In the genomic region with DNA sequence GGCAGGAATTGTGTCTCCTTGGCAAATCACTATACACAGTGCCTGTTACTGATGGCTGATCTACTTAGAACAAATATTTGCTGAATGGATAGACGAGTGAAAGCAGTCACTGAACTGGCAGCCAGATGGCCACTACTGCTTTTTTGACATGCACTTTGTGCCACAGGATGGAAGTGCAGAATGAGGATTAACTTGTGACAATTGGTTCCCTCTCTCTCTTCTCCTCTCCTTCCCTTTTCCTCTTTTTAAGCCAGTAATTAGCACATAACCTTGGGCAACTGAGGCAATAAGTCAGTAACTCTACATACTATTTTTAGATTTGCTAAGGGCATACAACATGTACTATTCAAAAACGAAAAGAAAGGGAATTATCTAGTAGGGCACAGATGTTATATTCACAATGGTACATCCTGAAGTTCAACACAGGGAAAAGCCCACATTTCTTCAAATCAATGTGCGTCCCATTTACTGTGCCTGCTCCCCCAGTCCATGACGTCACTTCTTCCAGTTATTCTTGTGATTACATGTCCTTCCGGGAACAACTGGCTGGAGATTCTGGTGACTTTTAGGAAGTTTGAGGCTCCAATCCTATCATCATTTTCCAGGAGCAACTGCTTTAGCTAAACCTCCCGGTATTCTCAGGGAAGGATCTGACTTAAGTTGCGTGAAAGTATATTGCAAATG, we compare ENCODE assay signal across 19 cellular contexts.
"Had no signal": no experiment of that assay in that cellular context is flagged by ENCODE, and none has a peak within 500 bp of the region (broad histone marks: within the 10 kb centered on the region; RNA-seq: fewer than 3 reads in every experiment).

No MANE protein-coding gene starts in this region.

- H3K36me3 ChIP-seq: brain microvascular endothelial cell, esophagus squamous epithelium, transverse colon had no signal

- H3K4me1 ChIP-seq: testis, transverse colon had no signal

- H3K4me3 ChIP-seq: esophagus squamous epithelium, mucosa of descending colon, skin epidermis, testis, transverse colon had no signal

- H3K27ac ChIP-seq: brain microvascular endothelial cell, epithelial cell of prostate, esophagus squamous epithelium, skin epidermis, testis, transverse colon had no signal

- H3K9me3 ChIP-seq: esophagus squamous epithelium, mucosa of descending colon, testis, transverse colon had no signal

- H3K27me3 ChIP-seq: brain microvascular endothelial cell, esophagus squamous epithelium, testis had no signal

- DNase-seq: activated CD4-positive, alpha-beta memory T cell treated with anti-CD3 and anti-CD28 coated beads, Interleukin-2, amount 10 ng/mL, durations not matched to agents 7 days and 5 days; activated CD4-positive, alpha-beta T cell treated with anti-CD3 and anti-CD28 coated beads, Interleukin-2, amount 10 ng/mL, durations not matched to agents 24 days and 14 days; activated CD4-positive, CD25-positive, alpha-beta regulatory T cell treated with anti-CD3 and anti-CD28 coated beads, Interleukin-2, amount 50 U/mL, for 72 hours; activated gamma-delta T cell treated with Interleukin-2 at 50 U/mL for 16 hours; activated naive CD4-positive, alpha-beta T cell treated with anti-CD3 and anti-CD28 coated beads, Interleukin-2, amount 50 U/mL, for 16 hours; activated T-cell treated with anti-CD3 and anti-CD28 coated beads, Interleukin-2, amount 50 U/mL, for 4 hours; amniotic stem cell; brain microvascular endothelial cell; effector CD4-positive, alpha-beta T cell; esophagus squamous epithelium; left ventricle myocardium superior; mucosa of descending colon; stimulated activated CD4-positive, alpha-beta T cell treated with anti-CD3 and anti-CD28 coated beads, Interleukin-12 subunit alpha, Interleukin-12 subunit beta, amount 100 ng/mL, for 4 hours; stimulated activated CD4-positive, alpha-beta T cell treated with anti-CD3 and anti-CD28 coated beads, Interleukin-4, amount 100 ng/mL, for 1 hour; stimulated activated naive CD8-positive, alpha-beta T cell treated with anti-CD3 and anti-CD28 coated beads, Interleukin-15, Interleukin-2, amounts not matched to agents 100 U/mL and 50 U/mL, for 24 hours; testis; transverse colon had no signal
